ENCODE assay signal across 12 cellular contexts in the genomic region with DNA sequence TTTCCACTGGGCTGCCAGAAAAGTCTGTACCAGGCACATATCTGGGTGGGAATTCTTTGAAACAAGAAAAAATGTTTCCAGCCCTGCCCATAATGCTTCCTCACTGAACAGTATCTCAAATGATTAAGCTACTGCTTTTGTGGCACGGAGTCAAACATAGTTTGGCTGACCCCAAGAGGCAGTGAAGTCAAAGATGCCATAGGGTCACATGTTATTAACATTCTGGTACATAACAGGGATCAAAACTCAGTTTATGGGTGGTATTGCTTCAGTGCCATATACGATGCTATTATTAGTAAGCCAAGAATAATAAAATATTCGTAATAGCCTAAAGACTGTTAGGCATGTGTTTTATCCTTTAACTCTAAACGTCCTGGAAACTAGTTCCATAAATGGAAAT.
DNase-seq lines count a peak whose midpoint lies in the region; ATAC-seq, FAIRE-seq and TF ChIP-seq lines count a peak whose summit lies in the region.
"Had no signal": no experiment of that assay in that cellular context is flagged by ENCODE, and none has a peak within 500 bp of the region (broad histone marks: within the 10 kb centered on the region; RNA-seq: fewer than 3 reads in every experiment).

No MANE protein-coding gene starts in this region.

- peak overlapping the region; percentile 5 for H3K27ac ChIP-seq in keratinocyte (ENCODE audit: control insufficient read depth, insufficient read depth, low read length)
- H3K27ac ChIP-seq in stomach smooth muscle (ENCODE audit: low read length): peak overlapping the region; percentile 32

- dilution Hi-C loops in keratinocyte (cut with MboI; ENCODE audit: extremely low pct_ligation_motif_present, low sequenced_read_pairs): no loop called here

- H3K9me3 ChIP-seq in keratinocyte (ENCODE audit: control insufficient read depth, low read depth, low read length): no peaks in the 10 kb centered on the region
- no peaks in the 10 kb centered on the region for H3K9me3 ChIP-seq in stomach smooth muscle (ENCODE audit: control insufficient read depth in 2 of 2, low read length in 2 of 2)

- H4K20me1 ChIP-seq in keratinocyte (ENCODE audit: control insufficient read depth, extremely low read depth, insufficient read depth, low read length): no peaks in the 10 kb centered on the region

- DNase-seq in HCEC 1CT (peak; percentile 99), cardiac fibroblast (ENCODE audit: low read depth in 2 of 2) (peak; percentile 93 to 95), keratinocyte (ENCODE audit: low read depth, low spot score) (no peak), SHP77 treated with DMSO at 0.1 percent for 48 hours (lab: John Stamatoyannopoulos, UW) (no peak), NCI-H524 treated with DMSO at 0.1 percent for 48 hours (lab: John Stamatoyannopoulos, UW) (no peak), C1 segment of cervical spinal cord (lab: John Stamatoyannopoulos, UW) (no peak)
- DNase-seq: hippocampal formation; NCI-H1694 treated with DMSO at 0.1 percent for 48 hours; stimulated activated naive CD8-positive, alpha-beta T cell treated with anti-CD3 and anti-CD28 coated beads, Interleukin-15, amount 100 ng/mL, for 72 hours; T-helper 17 cell had no signal

- no peak for FAIRE-seq in keratinocyte (lab: Jason Lieb, UNC)

- no peak overlapping the region for H2AFZ ChIP-seq in keratinocyte (ENCODE audit: control insufficient read depth, low read length)

- H3K4me3 ChIP-seq in cardiac fibroblast (replicated peaks in 1 of 2; ENCODE audit: low read depth in 2 of 2, low read length in 2 of 2) (no peak overlapping the region), keratinocyte (ENCODE audit: control insufficient read depth in 2 of 3, extremely low read depth in 1 of 3, insufficient read depth in 2 of 3, low read depth in 1 of 3, low read length in 3 of 3) (no peak overlapping the region), stomach smooth muscle (ENCODE audit: low read length in 2 of 2) (peak overlapping the region in 1 of 2 donors; percentile 2)

- H3K9ac ChIP-seq in keratinocyte (ENCODE audit: control insufficient read depth, extremely low read depth, insufficient read depth, low read length): no peak overlapping the region
- peak overlapping the region in 1 of 2 donors; percentile 11 for H3K9ac ChIP-seq in stomach smooth muscle (ENCODE audit: low read length in 2 of 2)

- no peak for TF ChIP-seq CTCF in cardiac fibroblast (IDR thresholded peaks at IDR 0.05; ENCODE audit: low read depth, low read length)
- TF ChIP-seq CTCF in keratinocyte (optimal IDR thresholded peaks at IDR 0.05 in 1 of 3, IDR thresholded peaks at IDR 0.05 in 1 of 3, conservative IDR thresholded peaks at IDR 0.05 in 1 of 3; ENCODE audit: extremely low read depth in 1 of 3, insufficient read depth in 2 of 3, low read length in 3 of 3): peak in 1 of 3 experiments; percentile 6

- H3K36me3 ChIP-seq in keratinocyte (ENCODE audit: control insufficient read depth in 2 of 2, extremely low read depth in 1 of 2, insufficient read depth in 2 of 2, low read length in 2 of 2): peaks cover 22 to 48% of the 10 kb centered on the region in 2 experiments
- H3K36me3 ChIP-seq in stomach smooth muscle (ENCODE audit: control insufficient read depth in 2 of 2, insufficient read depth in 2 of 2, low read length in 2 of 2): peaks cover 4 to 17% of the 10 kb centered on the region in 2 donors

- peak overlapping the region; percentile 9 for H3K4me2 ChIP-seq in keratinocyte (ENCODE audit: control insufficient read depth, extremely low read depth, insufficient read depth, low read depth, low read length)

- H3K4me1 ChIP-seq in keratinocyte (ENCODE audit: control insufficient read depth, extremely low read depth, insufficient read depth, low read length) (peaks cover 47% of the 10 kb centered on the region), stomach smooth muscle (ENCODE audit: control insufficient read depth, insufficient read depth, low read length) (peaks cover 14% of the 10 kb centered on the region)

- H3K79me2 ChIP-seq in keratinocyte (ENCODE audit: control insufficient read depth, insufficient read depth, low read length): peaks cover 31% of the 10 kb centered on the region

- H3K9me1 ChIP-seq in keratinocyte (ENCODE audit: control insufficient read depth, extremely low read depth, insufficient read depth, low read length): no peaks in the 10 kb centered on the region

- no peak for ATAC-seq in esophagus mucosa
- ATAC-seq: stimulated activated naive CD8-positive, alpha-beta T cell treated with anti-CD3 and anti-CD28 coated beads, Interleukin-15, amount 100 ng/mL, for 72 hours; T-helper 17 cell had no signal

- H3K27me3 ChIP-seq in keratinocyte (ENCODE audit: control insufficient read depth, extremely low read depth, insufficient read depth, low read length) (no peaks in the 10 kb centered on the region), stomach smooth muscle (ENCODE audit: control insufficient read depth in 1 of 2, insufficient read depth in 2 of 2, low read length in 2 of 2) (no peaks in the 10 kb centered on the region)

Comparison
In these comparisons a context has a peak if more than half of its experiments do, and no peak if none do; other contexts are left out.
1. DNase-seq: peak in HCEC 1CT (single experiment) and cardiac fibroblast (2 of 2); none in keratinocyte (single experiment), SHP77 treated with DMSO at 0.1 percent for 48 hours (single experiment), NCI-H524 treated with DMSO at 0.1 percent for 48 hours (single experiment) and C1 segment of cervical spinal cord (0 of 14).